In genomic region chr5:148445578-148445977, GRCh38 we compare ENCODE assay signal across 22 cellular contexts.
A peak's percentile ranks its signal among the peaks of the same experiment; 100 is the strongest.
DNase-seq lines count a peak whose midpoint lies in the region; ATAC-seq and TF ChIP-seq lines count a peak whose summit lies in the region.
"Had no signal": no experiment of that assay in that cellular context is flagged by ENCODE, and none has a peak within 500 bp of the region (broad histone marks: within the 10 kb centered on the region; RNA-seq: fewer than 3 reads in every experiment).

No MANE protein-coding gene starts in this region.

- H3K4me1 Mint-ChIP-seq in Calu3 (ENCODE audit: low read depth, unreplicated experiment): no peaks in the 10 kb centered on the region
- H3K4me1 Mint-ChIP-seq: CD14-positive monocyte had no signal

- peaks cover 17% of the 10 kb centered on the region for H3K36me3 ChIP-seq in cardiac muscle cell
- H3K36me3 ChIP-seq in upper lobe of right lung: peaks cover 33% of the 10 kb centered on the region
- H3K36me3 ChIP-seq in stomach: peaks cover 16 to 32% (median 30%) of the 10 kb centered on the region in 4 donors
- H3K36me3 ChIP-seq in ovary: no peaks in the 10 kb centered on the region

- peaks cover 16% of the 10 kb centered on the region for H3K27me3 Mint-ChIP-seq in Calu3 (ENCODE audit: unreplicated experiment)
- H3K27me3 Mint-ChIP-seq: CD4-positive, alpha-beta T cell; CD8-positive, alpha-beta memory T cell had no signal

- no peak for TF ChIP-seq EP300 in stomach (IDR thresholded peaks at IDR 0.05)
- TF ChIP-seq EP300 in ovary (IDR thresholded peaks at IDR 0.05): no peak

- CTCF ChIA-PET in Calu3 (lab: Charles Lee): interaction anchor here (1.3 to 3.2 kb wide), 3 partner anchors 282 to 285 kb away, joined by 4 to 38 read pairs (median 4); no protein-coding TSS in a partner anchor

- no peaks in the 10 kb centered on the region for H3K27me3 ChIP-seq in cardiac muscle cell
- H3K27me3 ChIP-seq in upper lobe of right lung: no peaks in the 10 kb centered on the region
- no peaks in the 10 kb centered on the region for H3K27me3 ChIP-seq in stomach
- no peaks in the 10 kb centered on the region for H3K27me3 ChIP-seq in ovary
- H3K27me3 ChIP-seq: BE2C; BLaER1 treated with 17β-estradiol and CSF1 and Interleukin-3, amounts not matched to agents 10 nM and 100 nM had no signal

- intact Hi-C loops in cardiac septum (cut with DNase I) (loop anchor here (2.0 to 10.0 kb wide), 2 partner anchors 151 to 285 kb away; no protein-coding TSS in a partner anchor), Calu3 (cut with micrococcal nuclease; ENCODE audit: unreplicated experiment) (no loop called here), left ventricle myocardium superior (cut with micrococcal nuclease) (no loop called here), upper lobe of right lung (cut with DNase I) (no loop called here), stomach (cut with DNase I; ENCODE audit: low total_unique reads) (no loop called here), ovary (cut with DNase I) (loop anchor here in 1 of 4 donors (10.0 kb wide), 1 partner anchor 289 kb away; no protein-coding TSS in a partner anchor)

- TF ChIP-seq CTCF in cardiac muscle cell (IDR thresholded peaks at IDR 0.05; ENCODE audit: low read depth, low read length) (no peak), Calu3 (IDR thresholded peaks at IDR 0.05; ENCODE audit: unreplicated experiment) (no peak), upper lobe of right lung (IDR thresholded peaks at IDR 0.05) (no peak), stomach (IDR thresholded peaks at IDR 0.05) (no peak), ovary (IDR thresholded peaks at IDR 0.05) (no peak)

- TSS peak; percentile 20 for BruUV-seq in Calu3 (replicated peaks; lab: Mats Ljungman, UMichigan)

- no peaks in the 10 kb centered on the region for H3K9me3 ChIP-seq in cardiac muscle cell (ENCODE audit: low read depth)
- no peaks in the 10 kb centered on the region for H3K9me3 ChIP-seq in upper lobe of right lung
- no peaks in the 10 kb centered on the region for H3K9me3 ChIP-seq in stomach
- H3K9me3 ChIP-seq in ovary: no peaks in the 10 kb centered on the region
- H3K9me3 ChIP-seq: A549; BE2C; BLaER1 treated with 17β-estradiol and CSF1 and Interleukin-3, amounts not matched to agents 10 nM and 100 nM had no signal

- H3K36me3 Mint-ChIP-seq in Calu3 (ENCODE audit: insufficient read depth, unreplicated experiment): peaks cover 7% of the 10 kb centered on the region

- H3K4me1 ChIP-seq in cardiac muscle cell (ENCODE audit: low read depth): peaks cover 38% of the 10 kb centered on the region
- H3K4me1 ChIP-seq in upper lobe of right lung: no peaks in the 10 kb centered on the region
- peaks cover 0 to 4% (median 0%) of the 10 kb centered on the region in 4 donors for H3K4me1 ChIP-seq in stomach
- no peaks in the 10 kb centered on the region for H3K4me1 ChIP-seq in ovary (ENCODE audit: insufficient read depth)
- H3K4me1 ChIP-seq: A549; BE2C; BLaER1 treated with 17β-estradiol and CSF1 and Interleukin-3, amounts not matched to agents 10 nM and 100 nM had no signal

- no peak overlapping the region for H3K4me3 ChIP-seq in cardiac muscle cell
- H3K4me3 ChIP-seq in upper lobe of right lung: no peak overlapping the region
- no peak overlapping the region for H3K4me3 ChIP-seq in stomach
- H3K4me3 ChIP-seq in ovary: no peak overlapping the region
- H3K4me3 ChIP-seq: A549; BLaER1 treated with 17β-estradiol and CSF1 and Interleukin-3, amounts not matched to agents 10 nM and 100 nM; GM23338 had no signal

- peak in 1 of 2 donors; percentile 70 for DNase-seq in cardiac muscle cell (ENCODE audit: low read depth in 1 of 2, low spot score in 1 of 2)
- DNase-seq in cardiac septum (ENCODE audit: low spot score): no peak
- no peak for DNase-seq in Calu3
- DNase-seq in left ventricle myocardium superior: no peak
- no peak for DNase-seq in upper lobe of right lung
- no peak for DNase-seq in stomach
- DNase-seq in ovary: no peak
- DNase-seq: 8988T; ACHN; AML-193; BE2C; CD4-positive, alpha-beta T cell; CD8-positive, alpha-beta memory T cell; DMS53; DMS79 treated with DMSO at 0.1 percent for 48 hours; GF-D8; H9 had no signal

- H3K9me3 Mint-ChIP-seq in Calu3 (ENCODE audit: low read depth, unreplicated experiment): no peaks in the 10 kb centered on the region
- H3K9me3 Mint-ChIP-seq: CD14-positive monocyte; CD4-positive, alpha-beta T cell; CD8-positive, alpha-beta memory T cell; GM23338; H9 had no signal

- 59 to 88% (median 77%) methylated on average over 3 of the region's 3 CpGs for WGBS in stomach, 5 donors
- WGBS in ovary, 3 donors: 57 to 87% (median 70%) methylated on average over 3 of the region's 3 CpGs

- H3K27ac Mint-ChIP-seq in Calu3 (ENCODE audit: unreplicated experiment): no peak overlapping the region
- H3K27ac Mint-ChIP-seq: CD14-positive monocyte; CD4-positive, alpha-beta T cell; CD8-positive, alpha-beta memory T cell; GM23338; H9 had no signal

- TF ChIP-seq POLR2A in stomach (IDR thresholded peaks at IDR 0.05): no peak
- TF ChIP-seq POLR2A in ovary (IDR thresholded peaks at IDR 0.05): no peak

- peak; percentile 75 for ATAC-seq in left ventricle myocardium superior
- peak; percentile 22 for ATAC-seq in upper lobe of right lung
- ATAC-seq: A549, GM23338, HCT116 had no signal

- no peak overlapping the region for H3K4me3 Mint-ChIP-seq in Calu3 (ENCODE audit: low read depth, unreplicated experiment)
- H3K4me3 Mint-ChIP-seq: CD14-positive monocyte; CD4-positive, alpha-beta T cell; CD8-positive, alpha-beta memory T cell; GM23338; H9 had no signal

- H3K27ac ChIP-seq in cardiac muscle cell (peak overlapping the region; percentile 44), upper lobe of right lung (no peak overlapping the region), stomach (no peak overlapping the region), ovary (no peak overlapping the region)
- H3K27ac ChIP-seq: A549; BLaER1 treated with 17β-estradiol and CSF1 and Interleukin-3, amounts not matched to agents 10 nM and 100 nM had no signal
